8 cellular contexts compared by ENCODE assay signal in the genomic region with DNA sequence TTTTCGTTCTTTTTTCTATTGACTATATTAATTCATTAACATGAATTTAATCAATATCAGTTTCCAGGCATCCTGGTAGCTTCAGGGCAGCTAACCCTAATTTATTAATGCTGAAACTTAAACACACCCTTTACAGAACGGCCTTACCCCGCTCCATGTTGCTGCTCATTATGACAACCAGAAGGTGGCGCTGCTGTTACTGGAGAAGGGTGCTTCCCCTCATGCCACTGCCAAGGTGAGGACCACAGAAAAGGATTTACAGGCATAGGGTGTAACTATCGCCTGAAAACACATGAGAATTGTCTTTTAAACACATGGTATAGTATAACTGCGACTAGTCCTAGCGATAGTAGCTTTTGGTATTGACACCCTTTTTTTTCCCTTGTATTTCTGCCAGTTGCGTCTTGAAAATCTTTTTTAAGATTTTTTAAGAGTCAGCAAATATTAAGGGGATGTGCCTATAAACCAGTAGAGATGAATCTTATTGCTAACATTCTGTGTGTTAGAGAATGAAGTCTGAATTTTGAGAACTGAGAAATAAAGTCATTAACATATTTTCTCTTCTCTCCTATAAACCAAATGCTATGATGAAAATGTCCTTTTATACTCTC.
DNase-seq lines count a peak whose midpoint lies in the region; ATAC-seq and TF ChIP-seq lines count a peak whose summit lies in the region.

No MANE protein-coding gene starts in this region.

- no peaks in the 10 kb centered on the region for H3K9me3 Mint-ChIP-seq in activated CD4-positive, alpha-beta T cell treated with anti-CD3 and anti-CD28 coated beads for 36 hours (ENCODE audit: low read depth)
- no peaks in the 10 kb centered on the region for H3K9me3 Mint-ChIP-seq in effector memory CD8-positive, alpha-beta T cell
- no peaks in the 10 kb centered on the region for H3K9me3 Mint-ChIP-seq in stimulated activated naive B cell treated with anti-CD40 and anti-IgM and Interleukin-4, amounts not matched to agents 10 μg/mL and 1 μg/mL and 100 μg/mL, for 72 hours

- TF ChIP-seq CTCF in C4-2B (conservative IDR thresholded peaks at IDR 0.05): peak; percentile 87

- peaks cover 11% of the 10 kb centered on the region for H3K27me3 Mint-ChIP-seq in activated CD4-positive, alpha-beta T cell treated with anti-CD3 and anti-CD28 coated beads for 36 hours
- H3K27me3 Mint-ChIP-seq in effector memory CD8-positive, alpha-beta T cell: peaks cover 0 to 13% of the 10 kb centered on the region in 2 donors
- H3K27me3 Mint-ChIP-seq in stimulated activated naive B cell treated with anti-CD40 and anti-IgM and Interleukin-4, amounts not matched to agents 10 μg/mL and 1 μg/mL and 100 μg/mL, for 72 hours: peaks cover 4 to 17% of the 10 kb centered on the region in 2 donors

- CTCF ChIA-PET in activated CD4-positive, alpha-beta T cell treated with anti-CD3 and anti-CD28 coated beads for 36 hours (lab: Charles Lee): interaction anchor here (0.6 to 1.4 kb wide), 9 partner anchors 11 to 1100 kb away, joined by 3 to 4 read pairs (median 3); no protein-coding TSS in a partner anchor

- H3K27ac ChIP-seq in C4-2B: no peak overlapping the region

- DNase-seq in NCI-H2171 treated with DMSO at 0.1 percent for 48 hours (lab: John Stamatoyannopoulos, UW) (peak; percentile 54), middle frontal gyrus (ENCODE audit: extremely low spot score, low spot score) (peak; percentile 43)
- peak; percentile 84 for DNase-seq in activated CD4-positive, alpha-beta T cell treated with anti-CD3 and anti-CD28 coated beads for 36 hours
- DNase-seq in effector memory CD8-positive, alpha-beta T cell: peak; percentile 12 to 25 (median 13)
- peak; percentile 44 for DNase-seq in stimulated activated naive B cell treated with anti-CD40 and anti-IgM and Interleukin-4, amounts not matched to agents 10 μg/mL and 1 μg/mL and 100 μg/mL, for 72 hours

- ATAC-seq in GM18909 (IDR thresholded peaks at IDR 0.05; ENCODE audit: poor library complexity, unreplicated experiment): peak; percentile 99
- peak; percentile 97 for ATAC-seq in HG03097 (IDR thresholded peaks at IDR 0.05; ENCODE audit: low FRiP score, unreplicated experiment)
- ATAC-seq in activated CD4-positive, alpha-beta T cell treated with anti-CD3 and anti-CD28 coated beads for 36 hours: peak; percentile 99
- ATAC-seq in effector memory CD8-positive, alpha-beta T cell (replicated peaks): peak; percentile 53
- peak; percentile 94 to 98 for ATAC-seq in stimulated activated naive B cell treated with anti-CD40 and anti-IgM and Interleukin-4, amounts not matched to agents 10 μg/mL and 1 μg/mL and 100 μg/mL, for 72 hours (replicated peaks)

- no peaks in the 10 kb centered on the region for H3K36me3 Mint-ChIP-seq in activated CD4-positive, alpha-beta T cell treated with anti-CD3 and anti-CD28 coated beads for 36 hours (ENCODE audit: low read depth)
- no peaks in the 10 kb centered on the region for H3K36me3 Mint-ChIP-seq in effector memory CD8-positive, alpha-beta T cell (ENCODE audit: insufficient read depth)
- H3K36me3 Mint-ChIP-seq in stimulated activated naive B cell treated with anti-CD40 and anti-IgM and Interleukin-4, amounts not matched to agents 10 μg/mL and 1 μg/mL and 100 μg/mL, for 72 hours: no peaks in the 10 kb centered on the region

- no peaks in the 10 kb centered on the region for H3K4me1 Mint-ChIP-seq in activated CD4-positive, alpha-beta T cell treated with anti-CD3 and anti-CD28 coated beads for 36 hours
- no peaks in the 10 kb centered on the region for H3K4me1 Mint-ChIP-seq in effector memory CD8-positive, alpha-beta T cell (ENCODE audit: low read depth in 2 of 2)
- H3K4me1 Mint-ChIP-seq in stimulated activated naive B cell treated with anti-CD40 and anti-IgM and Interleukin-4, amounts not matched to agents 10 μg/mL and 1 μg/mL and 100 μg/mL, for 72 hours: no peaks in the 10 kb centered on the region

- intact Hi-C loops in activated CD4-positive, alpha-beta T cell treated with anti-CD3 and anti-CD28 coated beads for 36 hours (cut with DNase I, micrococcal nuclease): loop anchor here (1.0 to 5.0 kb wide), 6 partner anchors 77 to 1416 kb away; no protein-coding TSS in a partner anchor

- POLR2A ChIA-PET in activated CD4-positive, alpha-beta T cell treated with anti-CD3 and anti-CD28 coated beads for 36 hours (lab: Charles Lee): no interaction called here

- no peak overlapping the region for H3K27ac Mint-ChIP-seq in activated CD4-positive, alpha-beta T cell treated with anti-CD3 and anti-CD28 coated beads for 36 hours
- no peak overlapping the region for H3K27ac Mint-ChIP-seq in effector memory CD8-positive, alpha-beta T cell
- no peak overlapping the region for H3K27ac Mint-ChIP-seq in stimulated activated naive B cell treated with anti-CD40 and anti-IgM and Interleukin-4, amounts not matched to agents 10 μg/mL and 1 μg/mL and 100 μg/mL, for 72 hours

- H3K4me3 Mint-ChIP-seq in activated CD4-positive, alpha-beta T cell treated with anti-CD3 and anti-CD28 coated beads for 36 hours: no peak overlapping the region
- no peak overlapping the region for H3K4me3 Mint-ChIP-seq in effector memory CD8-positive, alpha-beta T cell
- H3K4me3 Mint-ChIP-seq in stimulated activated naive B cell treated with anti-CD40 and anti-IgM and Interleukin-4, amounts not matched to agents 10 μg/mL and 1 μg/mL and 100 μg/mL, for 72 hours: no peak overlapping the region

Comparison
In these comparisons a context has a peak if more than half of its experiments do, and no peak if none do; other contexts are left out.
1. DNase-seq: peak in every context shown above with its lines; median percentile 84 in activated CD4-positive, alpha-beta T cell treated with anti-CD3 and anti-CD28 coated beads for 36 hours; 54 in NCI-H2171 treated with DMSO at 0.1 percent for 48 hours; 44 in stimulated activated naive B cell treated with anti-CD40 and anti-IgM and Interleukin-4, amounts not matched to agents 10 μg/mL and 1 μg/mL and 100 μg/mL, for 72 hours; 43 in middle frontal gyrus; 13 in effector memory CD8-positive, alpha-beta T cell.